In the genomic region with DNA sequence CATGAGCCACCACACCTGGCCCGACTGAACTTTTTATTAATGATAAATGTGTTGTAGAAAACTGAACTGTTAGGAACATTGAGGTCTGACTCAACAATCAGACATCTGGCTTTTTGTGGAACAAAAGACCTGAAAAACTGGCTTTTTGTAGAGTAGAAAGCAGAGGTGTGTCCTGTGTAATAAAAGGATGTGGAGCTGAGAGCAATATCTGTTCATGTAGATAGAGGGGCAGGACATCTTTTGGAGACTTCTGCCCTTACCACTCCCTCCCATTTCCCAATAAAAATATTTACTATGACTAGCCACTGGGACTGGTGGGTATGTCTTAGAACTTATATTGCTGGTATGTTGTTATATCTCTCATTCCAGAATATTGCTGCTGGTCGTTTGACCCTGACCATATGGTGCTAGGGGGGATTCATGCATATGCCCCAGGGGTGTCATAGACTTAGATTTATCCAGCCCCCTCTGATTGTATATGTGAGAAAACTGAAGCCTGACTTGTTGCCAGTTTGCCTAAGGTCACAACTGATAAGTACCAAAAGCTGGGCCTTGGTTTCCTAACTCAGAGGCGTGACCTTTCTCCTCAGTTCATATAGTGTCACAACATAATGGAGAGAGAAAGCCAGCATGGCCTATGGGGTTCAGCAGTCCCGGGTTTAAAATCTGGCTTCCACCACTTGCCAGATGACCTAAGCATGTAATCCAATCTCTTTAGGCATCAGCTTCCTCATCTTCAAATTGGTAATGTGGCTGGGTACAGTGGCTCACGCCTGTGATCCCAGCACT, we compare ENCODE assay signal across 15 cellular contexts. TPM values are rescaled to one million over a fixed set of nuclear protein-coding genes. Genes with fewer than 3 reads are reported as not detected.
DNase-seq lines count a peak whose midpoint lies in the region; ATAC-seq, FAIRE-seq and TF ChIP-seq lines count a peak whose summit lies in the region.
"Had no signal": no experiment of that assay in that cellular context is flagged by ENCODE, and none has a peak within 500 bp of the region (broad histone marks: within the 10 kb centered on the region; RNA-seq: fewer than 3 reads in every experiment).

No MANE protein-coding gene starts in this region.

- no peaks in the 10 kb centered on the region for H3K27me3 Mint-ChIP-seq in CD8-positive, alpha-beta memory T cell
- H3K27me3 Mint-ChIP-seq in activated CD4-positive, alpha-beta T cell treated with anti-CD3 and anti-CD28 coated beads for 36 hours, result no peaks in the 10 kb centered on the region

- H3K79me1 ChIP-seq in trophoblast cell (ENCODE audit: low read length), result no peaks in the 10 kb centered on the region

- no peak overlapping the region for H3K27ac ChIP-seq in CD8-positive, alpha-beta memory T cell (ENCODE audit: low read depth, low read length)
- H3K27ac ChIP-seq in esophagus (ENCODE audit: low read depth in 2 of 2, low read length in 1 of 2), result peak overlapping the region; percentile 20 to 85
- H3K27ac ChIP-seq in trophoblast cell (ENCODE audit: low read depth, low read length), result no peak overlapping the region
- H3K27ac ChIP-seq in osteoblast (ENCODE audit: low read depth, low read length), result no peak overlapping the region

- H2AFZ ChIP-seq in trophoblast cell (ENCODE audit: insufficient read depth, low read length, poor library complexity) (no peak overlapping the region), osteoblast (ENCODE audit: low read length) (no peak overlapping the region)

- peaks cover 0 to 75% (median 8%) of the 10 kb centered on the region in 3 donors for H3K36me3 Mint-ChIP-seq in CD8-positive, alpha-beta memory T cell
- H3K36me3 Mint-ChIP-seq in activated CD4-positive, alpha-beta T cell treated with anti-CD3 and anti-CD28 coated beads for 36 hours (ENCODE audit: low read depth), result peaks cover 52% of the 10 kb centered on the region

- no peak overlapping the region for H2BK5ac ChIP-seq in trophoblast cell (ENCODE audit: low read depth, low read length, poor library complexity)

- H3K27ac Mint-ChIP-seq in CD8-positive, alpha-beta memory T cell, result peak overlapping the region in 7 of 8 donors; percentile 42 to 87 (median 70)
- H3K27ac Mint-ChIP-seq in activated CD4-positive, alpha-beta T cell treated with anti-CD3 and anti-CD28 coated beads for 36 hours, result no peak overlapping the region

- CTCF ChIA-PET in CD8-positive, alpha-beta memory T cell (lab: Charles Lee), result interaction anchor here (0.9 kb wide), 1 partner anchor 34 kb away, joined by 3 read pairs; no protein-coding TSS in a partner anchor
- CTCF ChIA-PET in activated CD4-positive, alpha-beta T cell treated with anti-CD3 and anti-CD28 coated beads for 36 hours (lab: Charles Lee), result interaction anchor here (0.6 to 1.8 kb wide), 4 partner anchors 31 to 152 kb away, joined by 3 to 6 read pairs (median 4); no protein-coding TSS in a partner anchor

- no peaks in the 10 kb centered on the region for H3K27me3 ChIP-seq in CD8-positive, alpha-beta memory T cell (ENCODE audit: insufficient read depth, low read length, poor library complexity, severe bottlenecking)
- H3K27me3 ChIP-seq in esophagus (ENCODE audit: control insufficient read depth in 1 of 2, insufficient read depth in 2 of 2, low read length in 2 of 2), result no peaks in the 10 kb centered on the region
- no peaks in the 10 kb centered on the region for H3K27me3 ChIP-seq in trophoblast cell (ENCODE audit: insufficient read depth, low read length)
- H3K27me3 ChIP-seq in osteoblast (ENCODE audit: insufficient read depth, low read length), result no peaks in the 10 kb centered on the region
- H3K27me3 ChIP-seq: heart right ventricle, testis had no signal

- no peak for ATAC-seq in activated CD4-positive, alpha-beta T cell treated with anti-CD3 and anti-CD28 coated beads for 36 hours
- ATAC-seq: mucosa of descending colon had no signal

- no peak overlapping the region for H2AK5ac ChIP-seq in trophoblast cell (ENCODE audit: low read length)

- intact Hi-C loops in activated CD4-positive, alpha-beta T cell treated with anti-CD3 and anti-CD28 coated beads for 36 hours (cut with DNase I, micrococcal nuclease), result no loop called here

- H3K4me1 ChIP-seq in CD8-positive, alpha-beta memory T cell (ENCODE audit: insufficient read depth, low read length), result peaks cover 33% of the 10 kb centered on the region
- H3K4me1 ChIP-seq in esophagus (ENCODE audit: control insufficient read depth in 2 of 2, insufficient read depth in 2 of 2, low read length in 1 of 2) (peaks cover 0 to 4% of the 10 kb centered on the region in 2 donors), trophoblast cell (ENCODE audit: control insufficient read depth in 1 of 2, insufficient read depth in 2 of 2, low read length in 2 of 2) (peaks cover 8 to 16% of the 10 kb centered on the region in 2 experiments), osteoblast (ENCODE audit: insufficient read depth, low read length) (no peaks in the 10 kb centered on the region)

- H4K12ac ChIP-seq in trophoblast cell (ENCODE audit: low read depth, low read length), result no peak overlapping the region

- no peak overlapping the region for H2BK120ac ChIP-seq in trophoblast cell (ENCODE audit: insufficient read depth, low read length, poor library complexity)

- H2BK12ac ChIP-seq in trophoblast cell (ENCODE audit: low read length), result no peak overlapping the region

- peaks cover 1% of the 10 kb centered on the region for H3K79me2 ChIP-seq in trophoblast cell (ENCODE audit: control insufficient read depth, insufficient read depth, low read length, poor library complexity)
- H3K79me2 ChIP-seq in osteoblast (ENCODE audit: insufficient read depth, low read length), result peaks cover 92% of the 10 kb centered on the region

- H3K4me2 ChIP-seq in trophoblast cell (ENCODE audit: low read length) (peak overlapping the region; percentile 32), osteoblast (ENCODE audit: insufficient read depth, low read length) (no peak overlapping the region)

- WGBS in esophagus, 2 donors, result 67 to 77% methylated on average over 5 of the region's 5 CpGs
- no CpG with 5 or more reads among the region's 5 CpGs for WGBS in trophoblast cell (ENCODE audit: extremely low coverage, insufficient coverage, insufficient read length)

- H3K4ac ChIP-seq in trophoblast cell (ENCODE audit: low read depth, low read length), result no peak overlapping the region

- no peak overlapping the region for H3K4me3 ChIP-seq in CD8-positive, alpha-beta memory T cell (ENCODE audit: low read length)
- no peak overlapping the region for H3K4me3 ChIP-seq in esophagus (ENCODE audit: low read depth in 1 of 2, low read length in 2 of 2)
- H3K4me3 ChIP-seq in trophoblast cell (ENCODE audit: low read depth, low read length), result no peak overlapping the region
- H3K4me3 ChIP-seq in osteoblast (ENCODE audit: insufficient read depth, low read length), result no peak overlapping the region
- H3K4me3 ChIP-seq: mucosa of descending colon, testis had no signal

- H3K4me3 Mint-ChIP-seq in CD8-positive, alpha-beta memory T cell, result no peak overlapping the region
- H3K4me3 Mint-ChIP-seq in activated CD4-positive, alpha-beta T cell treated with anti-CD3 and anti-CD28 coated beads for 36 hours, result no peak overlapping the region

- POLR2A ChIA-PET in CD8-positive, alpha-beta memory T cell (lab: Charles Lee), result no interaction called here
- POLR2A ChIA-PET in activated CD4-positive, alpha-beta T cell treated with anti-CD3 and anti-CD28 coated beads for 36 hours (lab: Charles Lee), result interaction anchor here (0.6 kb wide), 1 partner anchor 23 kb away, joined by 8 read pairs; no protein-coding TSS in a partner anchor

- peaks cover 50 to 78% (median 64%) of the 10 kb centered on the region in 3 donors for H3K4me1 Mint-ChIP-seq in CD8-positive, alpha-beta memory T cell
- peaks cover 58% of the 10 kb centered on the region for H3K4me1 Mint-ChIP-seq in activated CD4-positive, alpha-beta T cell treated with anti-CD3 and anti-CD28 coated beads for 36 hours

- no peak overlapping the region for H3K18ac ChIP-seq in trophoblast cell (ENCODE audit: low read length)

- H4K91ac ChIP-seq in trophoblast cell (ENCODE audit: low read depth, low read length), result no peak overlapping the region

- H3K9me3 ChIP-seq in CD8-positive, alpha-beta memory T cell (ENCODE audit: low read length), result no peaks in the 10 kb centered on the region
- H3K9me3 ChIP-seq in esophagus (ENCODE audit: control insufficient read depth in 2 of 2, insufficient read depth in 1 of 2, low read depth in 1 of 2, low read length in 1 of 2) (no peaks in the 10 kb centered on the region), trophoblast cell (ENCODE audit: insufficient read depth, low read depth, low read length) (no peaks in the 10 kb centered on the region), osteoblast (ENCODE audit: low read depth, low read length) (no peaks in the 10 kb centered on the region)
- H3K9me3 ChIP-seq: heart right ventricle, mucosa of descending colon, testis had no signal

- TF ChIP-seq CTCF in osteoblast (IDR thresholded peaks at IDR 0.05; ENCODE audit: extremely low read depth, low read depth, low read length), result no peak

- FAIRE-seq in urothelium cell line (lab: Jason Lieb, UNC), result no peak
- FAIRE-seq: kidney, TTC549 had no signal

- no peak overlapping the region for H4K8ac ChIP-seq in trophoblast cell (ENCODE audit: low read depth, low read length)

- no peak overlapping the region for H3K9ac ChIP-seq in trophoblast cell (ENCODE audit: low read length)

- no peaks in the 10 kb centered on the region for H3K9me3 Mint-ChIP-seq in CD8-positive, alpha-beta memory T cell
- no peaks in the 10 kb centered on the region for H3K9me3 Mint-ChIP-seq in activated CD4-positive, alpha-beta T cell treated with anti-CD3 and anti-CD28 coated beads for 36 hours (ENCODE audit: low read depth)

- H3K23ac ChIP-seq in trophoblast cell (ENCODE audit: low read length), result no peak overlapping the region

- DNase-seq in CD8-positive, alpha-beta memory T cell, result no peak
- DNase-seq in NCI-H82 (lab: John Stamatoyannopoulos, UW), result peak; percentile 65
- DNase-seq in trophoblast cell, result peak; percentile 53 to 96
- no peak for DNase-seq in activated CD4-positive, alpha-beta T cell treated with anti-CD3 and anti-CD28 coated beads for 36 hours
- DNase-seq in osteoblast (ENCODE audit: insufficient read length, low spot score, missing footprints), result no peak
- no peak for DNase-seq in urothelium cell line (ENCODE audit: low spot score)
- DNase-seq: activated CD4-positive, alpha-beta T cell treated with anti-CD3 and anti-CD28 coated beads, Interleukin-2, amount 50 U/mL, for 48 hours; heart right ventricle; kidney; mucosa of descending colon; NCI-H187; posterior cingulate gyrus; testis had no signal

- H3K36me3 ChIP-seq in CD8-positive, alpha-beta memory T cell (ENCODE audit: insufficient read depth, low read length), result peaks cover 19% of the 10 kb centered on the region
- peaks cover 6 to 14% of the 10 kb centered on the region in 2 donors for H3K36me3 ChIP-seq in esophagus (ENCODE audit: control insufficient read depth in 2 of 2, insufficient read depth in 2 of 2, low read length in 1 of 2)
- H3K36me3 ChIP-seq in trophoblast cell (ENCODE audit: control insufficient read depth in 1 of 2, insufficient read depth in 2 of 2, low read length in 2 of 2), result peaks cover 24 to 56% of the 10 kb centered on the region in 2 experiments
- peaks cover 53% of the 10 kb centered on the region for H3K36me3 ChIP-seq in osteoblast (ENCODE audit: insufficient read depth, low read length)

- no peak overlapping the region for H3K14ac ChIP-seq in trophoblast cell (ENCODE audit: low read length)

- peaks cover 30% of the 10 kb centered on the region for H4K20me1 ChIP-seq in osteoblast (ENCODE audit: insufficient read depth, low read length)

RNA-seq across cellular contexts. Expression of a gene that starts 33.5 kb away (rescaled TPM):
- 10 to 100 TPM; 23.6 to 24.9 TPM for total RNA-seq in CD8-positive, alpha-beta memory T cell
- 19.1 TPM for polyA plus RNA-seq in CD8-positive, alpha-beta memory T cell
- 1 to 10 TPM; 5.1 to 7.1 TPM for polyA plus RNA-seq in esophagus
- polyA plus RNA-seq in trophoblast cell (2013), result 6.1 and 6.5 TPM in 2 replicates
- total RNA-seq in activated CD4-positive, alpha-beta T cell treated with anti-CD3 and anti-CD28 coated beads for 36 hours, result 10 to 100 TPM; 12.0 to 17.2 TPM
- total RNA-seq in osteoblast, result 18.1 and 19.2 TPM in 2 replicates

RNA-seq across cellular contexts. Expression of a gene that starts 58.5 kb away (rescaled TPM):
- total RNA-seq in CD8-positive, alpha-beta memory T cell, result 10 to 100 TPM; 88.4 to 90.9 TPM
- 31.6 TPM for polyA plus RNA-seq in CD8-positive, alpha-beta memory T cell
- 10 to 100 TPM; 15.9 to 17.8 TPM for polyA plus RNA-seq in esophagus
- polyA plus RNA-seq in trophoblast cell (2013), result 84.0 and 87.9 TPM in 2 replicates
- 100 to 1,000 TPM in 1 of 2 experiments, 10 to 100 TPM in 1; 73.1 to 112 TPM for total RNA-seq in activated CD4-positive, alpha-beta T cell treated with anti-CD3 and anti-CD28 coated beads for 36 hours
- total RNA-seq in osteoblast, result 22.8 and 23.6 TPM in 2 replicates

Comparison
In these comparisons a context has a peak if more than half of its experiments do, and no peak if none do; other contexts are left out.
1. DNase-seq: peak in NCI-H82 (single experiment) and trophoblast cell (2 of 2); none in CD8-positive, alpha-beta memory T cell (0 of 5), activated CD4-positive, alpha-beta T cell treated with anti-CD3 and anti-CD28 coated beads for 36 hours (single experiment), osteoblast (single experiment) and urothelium cell line (single experiment).
2. H3K27ac ChIP-seq: peak in esophagus (2 of 2); none in CD8-positive, alpha-beta memory T cell (single experiment), trophoblast cell (single experiment) and osteoblast (single experiment).